8 cellular contexts compared by ENCODE assay signal in genomic region chr3:49723631-49724551, GRCh38. TPM values are rescaled to one million over a fixed set of nuclear protein-coding genes. Genes with fewer than 3 reads are reported as not detected.
DNase-seq lines count a peak whose midpoint lies in the region; ATAC-seq and FAIRE-seq lines count a peak whose summit lies in the region.

Gene GMPPB (minus strand): TSS chr3:49723951. CDS start chr3:49723726, 225 bp downstream.

- peak; percentile 99 for FAIRE-seq in HTR-8/SVneo (lab: Jason Lieb, UNC)

- DNase-seq in COR-L47 (lab: John Stamatoyannopoulos, UW), result peak; percentile 88
- DNase-seq in HTR-8/SVneo (ENCODE audit: insufficient read length, low spot score), result peak; percentile 97
- DNase-seq in NOMO-1 treated with DMSO at 0.1 percent for 48 hours (lab: John Stamatoyannopoulos, UW; ENCODE audit: unreplicated experiment), result peak; percentile 98
- peak; percentile 82 for DNase-seq in effector CD8-positive, alpha-beta T cell (lab: John Stamatoyannopoulos, UW)
- DNase-seq in medulla oblongata (ENCODE audit: extremely low spot score), result peak; percentile 97
- DNase-seq in stimulated activated CD4-positive, alpha-beta T cell treated with anti-CD3 and anti-CD28 coated beads, TNF-alpha, amount 100 ng/mL, for 48 hours (ENCODE audit: low read depth in 3 of 3), result peak; percentile 88 to 92 (median 90)

- CTCF ChIA-PET in activated CD8-positive, alpha-beta memory T cell treated with anti-CD3 and anti-CD28 coated beads for 36 hours (lab: Charles Lee), result interaction anchor here (1.0 kb wide), 1 partner anchor 184 kb away, joined by 3 read pairs; no protein-coding TSS in a partner anchor

- POLR2A ChIA-PET in activated CD8-positive, alpha-beta memory T cell treated with anti-CD3 and anti-CD28 coated beads for 36 hours (lab: Charles Lee), result interaction anchor here (0.7 to 1.4 kb wide), 4 partner anchors 9 to 254 kb away, joined by 3 read pairs; partner anchors contain the start of genes BSN and IP6K1

- peak; percentile 63 for ATAC-seq in GM21367 (IDR thresholded peaks at IDR 0.05; ENCODE audit: unreplicated experiment)

RNA-seq across cellular contexts. Expression of gene GMPPB, which starts in this region (rescaled TPM):
- total RNA-seq in activated CD8-positive, alpha-beta memory T cell treated with anti-CD3 and anti-CD28 coated beads for 36 hours, result 10 to 100 TPM; 50.7 to 51.8 TPM

Comparison
In these comparisons a context has a peak if more than half of its experiments do, and no peak if none do; other contexts are left out.
1. Peak in every context shown above with its lines: DNase-seq and ATAC-seq.